ENCODE assay signal across 21 cellular contexts in the genomic region with DNA sequence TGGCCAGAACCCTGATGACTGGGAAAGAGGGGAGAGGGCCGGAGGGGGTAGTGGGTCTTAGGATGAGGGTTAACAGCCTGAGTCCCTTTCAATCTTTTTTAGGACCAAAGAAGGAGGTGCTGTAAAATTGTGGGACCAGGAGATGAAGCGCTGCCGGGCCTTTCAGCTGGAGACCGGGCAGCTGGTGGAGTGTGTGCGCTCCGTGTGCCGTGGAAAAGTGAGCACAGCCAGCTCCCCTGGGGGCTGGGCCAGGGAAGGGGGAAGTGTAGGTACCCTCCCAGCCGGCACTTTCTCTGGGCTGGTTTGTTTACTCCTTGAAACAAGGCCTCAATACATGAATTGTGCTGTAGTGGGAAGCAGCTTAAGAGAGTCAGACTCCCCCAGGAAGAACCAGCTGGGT.
"Had no signal": no experiment of that assay in that cellular context is flagged by ENCODE, and none has a peak within 500 bp of the region (broad histone marks: within the 10 kb centered on the region; RNA-seq: fewer than 3 reads in every experiment).

No MANE protein-coding gene starts in this region.

- H3K9me3 ChIP-seq: heart left ventricle, ovary, tibial nerve, upper lobe of right lung had no signal

- H3K27me3 ChIP-seq: neural progenitor cell, ovary, tibial nerve, upper lobe of right lung had no signal

- ATAC-seq: esophagus mucosa; heart left ventricle; left colon; left ventricle myocardium superior; natural killer cell treated with Interleukin-12 subunit alpha and Interleukin-12 subunit beta and Interleukin-15 and Interleukin-18, amount 100 ng/mL, for 72 hours; right cardiac atrium; upper lobe of right lung had no signal

- H3K36me3 ChIP-seq: heart left ventricle, neural progenitor cell, ovary, tibial nerve, upper lobe of right lung had no signal

- H3K27ac ChIP-seq: heart left ventricle, neural progenitor cell, ovary, tibial nerve, upper lobe of right lung had no signal

- H3K9me3 Mint-ChIP-seq: neural progenitor cell had no signal

- H3K4me3 Mint-ChIP-seq: natural killer cell treated with Interleukin-12 subunit alpha and Interleukin-12 subunit beta and Interleukin-15 and Interleukin-18, amount 100 ng/mL, for 72 hours; neural progenitor cell had no signal

- H3K27me3 Mint-ChIP-seq: natural killer cell treated with Interleukin-12 subunit alpha and Interleukin-12 subunit beta and Interleukin-15 and Interleukin-18, amount 100 ng/mL, for 72 hours had no signal

- DNase-seq: effector memory CD4-positive, alpha-beta T cell; heart left ventricle; hippocampal formation; left colon; left ventricle myocardium superior; mesenchymal stem cell; midbrain; nucleus accumbens; ovary; right cardiac atrium; small intestine; stimulated activated CD4-positive, alpha-beta T cell treated with anti-CD3 and anti-CD28 coated beads, Interleukin-2, amount 100 ng/mL, for 48 hours; stimulated activated naive CD4-positive, alpha-beta T cell treated with Interleukin-2 at 50 U/mL for 16 hours; upper lobe of right lung had no signal

- FAIRE-seq: endometrium, frontal cortex, small intestine had no signal

- H3K27ac Mint-ChIP-seq: neural progenitor cell had no signal

- H3K4me3 ChIP-seq: heart left ventricle, lung, neural progenitor cell, ovary, tibial nerve, upper lobe of right lung had no signal

- H3K36me3 Mint-ChIP-seq: natural killer cell treated with Interleukin-12 subunit alpha and Interleukin-12 subunit beta and Interleukin-15 and Interleukin-18, amount 100 ng/mL, for 72 hours had no signal
